10 cellular contexts compared by ENCODE assay signal in genomic region chr4:73705056-73705432, GRCh38. TPM values are rescaled to one million over a fixed set of nuclear protein-coding genes. Genes with fewer than 3 reads are reported as not detected.
DNase-seq lines count a peak whose midpoint lies in the region; ATAC-seq and TF ChIP-seq lines count a peak whose summit lies in the region.
"Had no signal": no experiment of that assay in that cellular context is flagged by ENCODE, and none has a peak within 500 bp of the region (broad histone marks: within the 10 kb centered on the region; RNA-seq: fewer than 3 reads in every experiment).

No MANE protein-coding gene starts in this region.

- 27 to 30% methylated on average over 1 of the region's 1 CpG for WGBS in upper lobe of left lung, 2 donors

- POLR2A ChIA-PET in activated CD8-positive, alpha-beta T cell treated with anti-CD3 and anti-CD28 coated beads for 36 hours (lab: Charles Lee): no interaction called here

- ATAC-seq in upper lobe of left lung (ENCODE audit: low FRiP score in 2 of 2): peak in 1 of 2 donors; percentile 23
- no peak for ATAC-seq in activated CD8-positive, alpha-beta T cell treated with anti-CD3 and anti-CD28 coated beads for 36 hours
- ATAC-seq in GM18517 (IDR thresholded peaks at IDR 0.05; ENCODE audit: unreplicated experiment): no peak

- intact Hi-C loops in activated CD8-positive, alpha-beta T cell treated with anti-CD3 and anti-CD28 coated beads for 36 hours (cut with micrococcal nuclease): no loop called here

- H3K27ac Mint-ChIP-seq in chondrocyte (ENCODE audit: unreplicated experiment): peak overlapping the region; percentile 93
- no peak overlapping the region for H3K27ac Mint-ChIP-seq in activated CD8-positive, alpha-beta T cell treated with anti-CD3 and anti-CD28 coated beads for 36 hours
- H3K27ac Mint-ChIP-seq: stimulated activated effector memory CD8-positive, alpha-beta T cell treated with anti-CD3 and anti-CD28 coated beads, Interleukin-12 subunit alpha, Interleukin-12 subunit beta, amount 100 ng/mL, for 72 hours had no signal

- H3K4me3 ChIP-seq in HUES48 (ENCODE audit: low read depth, low read length) (no peak overlapping the region), upper lobe of left lung (no peak overlapping the region)

- H3K27me3 ChIP-seq in HUES48 (ENCODE audit: control insufficient read depth, insufficient read depth, low read length) (no peaks in the 10 kb centered on the region), upper lobe of left lung (no peaks in the 10 kb centered on the region)

- peak overlapping the region; percentile 88 for H3K27ac ChIP-seq in HUES48 (ENCODE audit: low read depth, low read length)
- peak overlapping the region; percentile 49 to 81 (median 70) for H3K27ac ChIP-seq in upper lobe of left lung
- H3K27ac ChIP-seq: parathyroid adenoma had no signal

- DNase-seq in chondrocyte (ENCODE audit: low spot score) (no peak), iris pigment epithelial cell (ENCODE audit: low read depth) (peak; percentile 45), upper lobe of left lung (no peak), DMS153 treated with DMSO at 0.1 percent for 48 hours (lab: John Stamatoyannopoulos, UW; ENCODE audit: unreplicated experiment) (no peak), T-helper 9 cell (no peak)
- no peak for DNase-seq in activated CD8-positive, alpha-beta T cell treated with anti-CD3 and anti-CD28 coated beads for 36 hours

- H3K36me3 ChIP-seq in HUES48 (ENCODE audit: control insufficient read depth, insufficient read depth, low read length): no peaks in the 10 kb centered on the region
- H3K36me3 ChIP-seq in upper lobe of left lung: no peaks in the 10 kb centered on the region

- H3K27me3 Mint-ChIP-seq in chondrocyte (ENCODE audit: low read depth): no peaks in the 10 kb centered on the region
- H3K27me3 Mint-ChIP-seq in activated CD8-positive, alpha-beta T cell treated with anti-CD3 and anti-CD28 coated beads for 36 hours: peaks cover 1% of the 10 kb centered on the region

- peaks cover 17% of the 10 kb centered on the region for H3K4me1 ChIP-seq in HUES48 (ENCODE audit: control insufficient read depth, insufficient read depth, low read length)
- H3K4me1 ChIP-seq in upper lobe of left lung: peaks cover 16 to 30% (median 25%) of the 10 kb centered on the region in 4 donors
- H3K4me1 ChIP-seq: parathyroid adenoma had no signal

- CTCF ChIA-PET in activated CD8-positive, alpha-beta T cell treated with anti-CD3 and anti-CD28 coated beads for 36 hours (lab: Charles Lee): interaction anchor here (0.6 kb wide), 1 partner anchor 20 kb away, joined by 3 read pairs; no protein-coding TSS in a partner anchor

- peaks cover 62% of the 10 kb centered on the region for H3K4me1 Mint-ChIP-seq in chondrocyte (ENCODE audit: low read depth)
- H3K4me1 Mint-ChIP-seq in activated CD8-positive, alpha-beta T cell treated with anti-CD3 and anti-CD28 coated beads for 36 hours (ENCODE audit: low read depth): no peaks in the 10 kb centered on the region
- H3K4me1 Mint-ChIP-seq: stimulated activated effector memory CD8-positive, alpha-beta T cell treated with anti-CD3 and anti-CD28 coated beads, Interleukin-12 subunit alpha, Interleukin-12 subunit beta, amount 100 ng/mL, for 72 hours had no signal

- H3K9ac ChIP-seq in HUES48 (ENCODE audit: low read depth, low read length): no peak overlapping the region
- H3K9ac ChIP-seq: parathyroid adenoma had no signal

- H3K36me3 Mint-ChIP-seq in chondrocyte (ENCODE audit: low read depth): no peaks in the 10 kb centered on the region
- H3K36me3 Mint-ChIP-seq in activated CD8-positive, alpha-beta T cell treated with anti-CD3 and anti-CD28 coated beads for 36 hours (ENCODE audit: low read depth): no peaks in the 10 kb centered on the region
- H3K36me3 Mint-ChIP-seq: stimulated activated effector memory CD8-positive, alpha-beta T cell treated with anti-CD3 and anti-CD28 coated beads, Interleukin-12 subunit alpha, Interleukin-12 subunit beta, amount 100 ng/mL, for 72 hours had no signal

- H3K9me3 ChIP-seq in HUES48 (ENCODE audit: control insufficient read depth, insufficient read depth, low read length) (no peaks in the 10 kb centered on the region), upper lobe of left lung (no peaks in the 10 kb centered on the region)

- no peak for TF ChIP-seq CTCF in chondrocyte (IDR thresholded peaks at IDR 0.05)
- TF ChIP-seq CTCF in upper lobe of left lung (IDR thresholded peaks at IDR 0.05): no peak
- TF ChIP-seq CTCF in activated CD8-positive, alpha-beta T cell treated with anti-CD3 and anti-CD28 coated beads for 36 hours (IDR thresholded peaks at IDR 0.05): no peak

- no peaks in the 10 kb centered on the region for H3K9me3 Mint-ChIP-seq in chondrocyte (ENCODE audit: low read depth)
- no peaks in the 10 kb centered on the region for H3K9me3 Mint-ChIP-seq in activated CD8-positive, alpha-beta T cell treated with anti-CD3 and anti-CD28 coated beads for 36 hours

- H3K4me3 Mint-ChIP-seq in chondrocyte (ENCODE audit: unreplicated experiment): no peak overlapping the region
- H3K4me3 Mint-ChIP-seq in activated CD8-positive, alpha-beta T cell treated with anti-CD3 and anti-CD28 coated beads for 36 hours: no peak overlapping the region
- H3K4me3 Mint-ChIP-seq: stimulated activated effector memory CD8-positive, alpha-beta T cell treated with anti-CD3 and anti-CD28 coated beads, Interleukin-12 subunit alpha, Interleukin-12 subunit beta, amount 100 ng/mL, for 72 hours had no signal

- TF ChIP-seq POLR2A in upper lobe of left lung (IDR thresholded peaks at IDR 0.05): no peak

- no peak for TF ChIP-seq EP300 in upper lobe of left lung (IDR thresholded peaks at IDR 0.05)

RNA-seq across cellular contexts. Expression of gene CXCL8, which starts 35.3 kb away (rescaled TPM):
- total RNA-seq in chondrocyte: 0.27 to 0.48 TPM (median 0.46 TPM) in 3 replicates
- 10 to 100 TPM in 3 of 6 donors, 1 to 10 TPM in 3; 3.7 to 35.6 (median 12.2) TPM for total RNA-seq in upper lobe of left lung
- under 1 TPM in 1 of 2 experiments, not detected in 1; 0.18 TPM for total RNA-seq in activated CD8-positive, alpha-beta T cell treated with anti-CD3 and anti-CD28 coated beads for 36 hours
